Comparison of ENCODE assay signal across 17 cellular contexts in genomic region chr11:19290356-19290755, GRCh38. TPM values are rescaled to one million over a fixed set of nuclear protein-coding genes. Genes with fewer than 3 reads are reported as not detected.
A peak's percentile ranks its signal among the peaks of the same experiment; 100 is the strongest.
DNase-seq lines count a peak whose midpoint lies in the region; ATAC-seq, FAIRE-seq and TF ChIP-seq lines count a peak whose summit lies in the region.
"Had no signal": no experiment of that assay in that cellular context is flagged by ENCODE, and none has a peak within 500 bp of the region (broad histone marks: within the 10 kb centered on the region; RNA-seq: fewer than 3 reads in every experiment).

No MANE protein-coding gene starts in this region.

- 77% methylated on average over 2 of the region's 2 CpGs for WGBS in mesenchymal stem cell

- H4K20me1 ChIP-seq in astrocyte (ENCODE audit: insufficient read depth, low read length) = no peaks in the 10 kb centered on the region

- H3K9me3 ChIP-seq in astrocyte (ENCODE audit: insufficient read depth, low read depth, low read length) (no peaks in the 10 kb centered on the region), mesenchymal stem cell (ENCODE audit: control insufficient read depth, low read length) (no peaks in the 10 kb centered on the region)
- H3K9me3 ChIP-seq: MG63 had no signal

- no peak overlapping the region for H3K4ac ChIP-seq in mesenchymal stem cell (ENCODE audit: low read depth in 1 of 2, low read length in 2 of 2)

- no peak overlapping the region for H2BK12ac ChIP-seq in mesenchymal stem cell (ENCODE audit: low read length in 2 of 2)

- H3K23ac ChIP-seq in mesenchymal stem cell (ENCODE audit: low read length in 2 of 2) = no peak overlapping the region

- no peak overlapping the region for H2BK120ac ChIP-seq in mesenchymal stem cell (ENCODE audit: low read depth, low read length)

- H3K4me1 Mint-ChIP-seq in astrocyte (ENCODE audit: low read depth, unreplicated experiment) = no peaks in the 10 kb centered on the region
- no peaks in the 10 kb centered on the region for H3K4me1 Mint-ChIP-seq in activated T-helper 2 cell treated with anti-CD3 and anti-CD28 coated beads, Interferon-gamma antibody, Interleukin-2, Interleukin-4, amounts not matched to agents 10 μg/mL and 5 μg/mL and 100 μg/mL, durations not matched to agents 14 hours and 24 hours and 36 hours (ENCODE audit: low read depth)
- H3K4me1 Mint-ChIP-seq: B cell had no signal

- H2BK15ac ChIP-seq in mesenchymal stem cell (ENCODE audit: low read depth, poor library complexity, severe bottlenecking) = no peak overlapping the region

- H3K79me1 ChIP-seq in mesenchymal stem cell (replicated peaks; ENCODE audit: low read length, poor library complexity, severe bottlenecking) = no peaks in the 10 kb centered on the region

- ATAC-seq in HG03439 (IDR thresholded peaks at IDR 0.05; ENCODE audit: unreplicated experiment) = no peak
- ATAC-seq: PC-3, SK-N-SH treated with all-trans-retinoic acid at 6 μM for 48 hours had no signal

- H3K18ac ChIP-seq in mesenchymal stem cell (ENCODE audit: low read depth in 1 of 2, low read length in 2 of 2) = no peak overlapping the region

- no peaks in the 10 kb centered on the region for H3K4me1 ChIP-seq in astrocyte (ENCODE audit: insufficient read depth, low read length)
- H3K4me1 ChIP-seq in mesenchymal stem cell (ENCODE audit: control insufficient read depth, insufficient read depth, low read depth, low read length) = no peaks in the 10 kb centered on the region

- no peak overlapping the region for H2BK5ac ChIP-seq in mesenchymal stem cell (ENCODE audit: low read depth, low read length, poor library complexity, severe bottlenecking)

- TF ChIP-seq CTCF in astrocyte (IDR thresholded peaks at IDR 0.05; ENCODE audit: insufficient read depth, low read depth, low read length) = no peak

- H3K27ac ChIP-seq in astrocyte (ENCODE audit: low read depth, low read length) (no peak overlapping the region), mesenchymal stem cell (ENCODE audit: low read length, poor library complexity, severe bottlenecking) (no peak overlapping the region)

- H3K27ac Mint-ChIP-seq in astrocyte (ENCODE audit: unreplicated experiment) = peak overlapping the region; percentile 53
- no peak overlapping the region for H3K27ac Mint-ChIP-seq in activated T-helper 2 cell treated with anti-CD3 and anti-CD28 coated beads, Interferon-gamma antibody, Interleukin-2, Interleukin-4, amounts not matched to agents 10 μg/mL and 5 μg/mL and 100 μg/mL, durations not matched to agents 14 hours and 24 hours and 36 hours
- H3K27ac Mint-ChIP-seq: B cell had no signal

- H3K27me3 Mint-ChIP-seq in astrocyte (ENCODE audit: low read depth, unreplicated experiment) = peaks cover 10% of the 10 kb centered on the region
- peaks cover 13% of the 10 kb centered on the region for H3K27me3 Mint-ChIP-seq in activated T-helper 2 cell treated with anti-CD3 and anti-CD28 coated beads, Interferon-gamma antibody, Interleukin-2, Interleukin-4, amounts not matched to agents 10 μg/mL and 5 μg/mL and 100 μg/mL, durations not matched to agents 14 hours and 24 hours and 36 hours (ENCODE audit: low read depth)

- H4K8ac ChIP-seq in mesenchymal stem cell (ENCODE audit: low read length) = no peak overlapping the region

- no peak overlapping the region for H3K4me3 Mint-ChIP-seq in astrocyte (ENCODE audit: unreplicated experiment)
- no peak overlapping the region for H3K4me3 Mint-ChIP-seq in activated T-helper 2 cell treated with anti-CD3 and anti-CD28 coated beads, Interferon-gamma antibody, Interleukin-2, Interleukin-4, amounts not matched to agents 10 μg/mL and 5 μg/mL and 100 μg/mL, durations not matched to agents 14 hours and 24 hours and 36 hours (ENCODE audit: low read depth)
- H3K4me3 Mint-ChIP-seq: B cell had no signal

- no peaks in the 10 kb centered on the region for H3K36me3 Mint-ChIP-seq in astrocyte (ENCODE audit: low read depth, unreplicated experiment)
- H3K36me3 Mint-ChIP-seq in activated T-helper 2 cell treated with anti-CD3 and anti-CD28 coated beads, Interferon-gamma antibody, Interleukin-2, Interleukin-4, amounts not matched to agents 10 μg/mL and 5 μg/mL and 100 μg/mL, durations not matched to agents 14 hours and 24 hours and 36 hours (ENCODE audit: low read depth) = no peaks in the 10 kb centered on the region

- H3K9ac ChIP-seq in astrocyte (ENCODE audit: low read length) (no peak overlapping the region), mesenchymal stem cell (ENCODE audit: low read length) (no peak overlapping the region)

- no peak overlapping the region for H4K91ac ChIP-seq in mesenchymal stem cell (ENCODE audit: low read length)

- no peak overlapping the region for H3K4me3 ChIP-seq in astrocyte (ENCODE audit: insufficient read depth, low read depth, low read length)
- no peak overlapping the region for H3K4me3 ChIP-seq in mesenchymal stem cell (ENCODE audit: insufficient read depth in 1 of 2, low read depth in 1 of 2, low read length in 2 of 2)
- H3K4me3 ChIP-seq: MG63 had no signal

- no peaks in the 10 kb centered on the region for H3K36me3 ChIP-seq in astrocyte (ENCODE audit: insufficient read depth, low read length)
- no peaks in the 10 kb centered on the region for H3K36me3 ChIP-seq in mesenchymal stem cell (ENCODE audit: control insufficient read depth in 1 of 2, insufficient read depth in 2 of 2, low read depth in 1 of 2, low read length in 2 of 2)
- H3K36me3 ChIP-seq: MG63 had no signal

- no peak overlapping the region for H3K14ac ChIP-seq in mesenchymal stem cell (ENCODE audit: low read length in 2 of 2)

- peak; percentile 17 for DNase-seq in Daoy (ENCODE audit: low read depth)
- peak; percentile 35 for DNase-seq in HT1080 (ENCODE audit: low read depth)
- DNase-seq in astrocyte (ENCODE audit: low read depth) = no peak
- peak; percentile 5 for DNase-seq in mesenchymal stem cell
- DNase-seq in NCI-H128 (lab: John Stamatoyannopoulos, UW; ENCODE audit: unreplicated experiment) = no peak
- DNase-seq in activated T-helper 2 cell treated with anti-CD3 and anti-CD28 coated beads, Interferon-gamma antibody, Interleukin-2, Interleukin-4, amounts not matched to agents 10 μg/mL and 5 μg/mL and 100 μg/mL, durations not matched to agents 14 hours and 24 hours and 36 hours (ENCODE audit: low spot score) = no peak
- DNase-seq: GDM1, MG63, NCI-H187 treated with DMSO at 0.1 percent for 48 hours, NCI-H524, PC-3, RPMI8226, SIG-M5 had no signal

- H2AK5ac ChIP-seq in mesenchymal stem cell (ENCODE audit: low read length, severe bottlenecking) = no peak overlapping the region

- H2AFZ ChIP-seq in astrocyte (ENCODE audit: low read depth, low read length) (no peak overlapping the region), mesenchymal stem cell (ENCODE audit: low read depth, low read length) (no peak overlapping the region)

- H3K79me2 ChIP-seq in astrocyte (ENCODE audit: insufficient read depth, low read length) = no peaks in the 10 kb centered on the region

- H3K4me2 ChIP-seq in astrocyte (ENCODE audit: low read length) (no peak overlapping the region), mesenchymal stem cell (ENCODE audit: low read length, poor library complexity, severe bottlenecking) (no peak overlapping the region)

- FAIRE-seq in astrocyte (lab: Jason Lieb, UNC) = no peak
- FAIRE-seq: GM19239 had no signal

- intact Hi-C loops in activated T-helper 2 cell treated with anti-CD3 and anti-CD28 coated beads, Interferon-gamma antibody, Interleukin-2, Interleukin-4, amounts not matched to agents 10 μg/mL and 5 μg/mL and 100 μg/mL, durations not matched to agents 14 hours and 24 hours and 36 hours (cut with micrococcal nuclease) = no loop called here

- H3K27me3 ChIP-seq in astrocyte (ENCODE audit: insufficient read depth, low read length) (peaks cover 6% of the 10 kb centered on the region), mesenchymal stem cell (ENCODE audit: control insufficient read depth in 1 of 2, insufficient read depth in 1 of 2, low read length in 2 of 2) (peaks cover 20 to 23% of the 10 kb centered on the region in 2 experiments)
- H3K27me3 ChIP-seq: MG63 had no signal

- no peaks in the 10 kb centered on the region for H3K9me3 Mint-ChIP-seq in astrocyte (ENCODE audit: unreplicated experiment)
- H3K9me3 Mint-ChIP-seq in activated T-helper 2 cell treated with anti-CD3 and anti-CD28 coated beads, Interferon-gamma antibody, Interleukin-2, Interleukin-4, amounts not matched to agents 10 μg/mL and 5 μg/mL and 100 μg/mL, durations not matched to agents 14 hours and 24 hours and 36 hours = no peaks in the 10 kb centered on the region

RNA-seq across cellular contexts. Expression of gene E2F8, which starts 49.6 kb away (rescaled TPM):
- 5.2 and 7.7 TPM in 2 replicates for total RNA-seq in Daoy (2014; rRNA removed; shearing (Covaris generic))
- total RNA-seq in HT1080 (2014; rRNA removed; shearing (Covaris generic)) = 2.7 and 5.2 TPM in 2 replicates
- 4.6 and 5.5 TPM in 2 replicates for polyA plus RNA-seq in HT1080 (2015; cell fraction: cytosol; rRNA removed)
- polyA plus RNA-seq in HT1080 (2015; cell fraction: nucleus; rRNA removed) = 5.4 and 7.8 TPM in 2 replicates
- 0.17 and 0.27 TPM in 2 replicates for total RNA-seq in astrocyte
- 0.81 TPM for polyA plus RNA-seq in mesenchymal stem cell (2013, experiment 1 of 2)
- 0.84 TPM for polyA plus RNA-seq in mesenchymal stem cell (2013, experiment 2 of 2)
- total RNA-seq in activated T-helper 2 cell treated with anti-CD3 and anti-CD28 coated beads, Interferon-gamma antibody, Interleukin-2, Interleukin-4, amounts not matched to agents 10 μg/mL and 5 μg/mL and 100 μg/mL, durations not matched to agents 14 hours and 24 hours and 36 hours = 24.0 TPM in 2 replicates

Comparison
In these comparisons a context has a peak if more than half of its experiments do, and no peak if none do; other contexts are left out.
1. DNase-seq: peak in Daoy (single experiment), HT1080 (single experiment) and mesenchymal stem cell (single experiment); none in astrocyte (single experiment), NCI-H128 (single experiment) and activated T-helper 2 cell treated with anti-CD3 and anti-CD28 coated beads, Interferon-gamma antibody, Interleukin-2, Interleukin-4, amounts not matched to agents 10 μg/mL and 5 μg/mL and 100 μg/mL, durations not matched to agents 14 hours and 24 hours and 36 hours (single experiment).